In genomic region chr2:63023444-63023843, GRCh38 we compare ENCODE assay signal across 8 cellular contexts. TPM values are rescaled to one million over a fixed set of nuclear protein-coding genes. Genes with fewer than 3 reads are reported as not detected.
DNase-seq lines count a peak whose midpoint lies in the region; ATAC-seq and TF ChIP-seq lines count a peak whose summit lies in the region.

No MANE protein-coding gene starts in this region.

- no peaks in the 10 kb centered on the region for H3K4me1 Mint-ChIP-seq in activated naive CD4-positive, alpha-beta T cell treated with anti-CD3 and anti-CD28 coated beads for 36 hours (ENCODE audit: low read depth)

- no peak overlapping the region for H3K18ac ChIP-seq in mesendoderm (ENCODE audit: low read length)

- H3K27ac ChIP-seq in WERI-Rb-1, result no peak overlapping the region
- no peak overlapping the region for H3K27ac ChIP-seq in mesendoderm (ENCODE audit: low read depth, low read length)
- no peak overlapping the region for H3K27ac ChIP-seq in ascending aorta

- H2BK5ac ChIP-seq in mesendoderm (ENCODE audit: low read length), result no peak overlapping the region

- no peak overlapping the region for H3K4me3 Mint-ChIP-seq in activated naive CD4-positive, alpha-beta T cell treated with anti-CD3 and anti-CD28 coated beads for 36 hours

- intact Hi-C loops in activated naive CD4-positive, alpha-beta T cell treated with anti-CD3 and anti-CD28 coated beads for 36 hours (cut with micrococcal nuclease), result loop anchor here (1.0 kb wide), 1 partner anchor 236 kb away; no protein-coding TSS in a partner anchor
- intact Hi-C loops in ascending aorta (cut with DNase I), result no loop called here

- no peaks in the 10 kb centered on the region for H3K4me1 ChIP-seq in mesendoderm (ENCODE audit: control insufficient read depth, low read depth, low read length)
- no peaks in the 10 kb centered on the region for H3K4me1 ChIP-seq in ascending aorta

- TF ChIP-seq CTCF in WERI-Rb-1 (IDR thresholded peaks at IDR 0.05; ENCODE audit: low read depth, low read length) (peak; percentile 64), ascending aorta (IDR thresholded peaks at IDR 0.05) (peak in 1 of 3 experiments; percentile 24)

- H2AK5ac ChIP-seq in mesendoderm (ENCODE audit: low read length), result no peak overlapping the region

- no peak overlapping the region for H3K4me2 ChIP-seq in mesendoderm (ENCODE audit: low read length)

- H4K8ac ChIP-seq in mesendoderm (ENCODE audit: low read depth, low read length), result no peak overlapping the region

- no peak overlapping the region for H3K4me3 ChIP-seq in WERI-Rb-1 (ENCODE audit: low read depth, low read length)
- H3K4me3 ChIP-seq in mesendoderm (ENCODE audit: low read length), result no peak overlapping the region
- no peak overlapping the region for H3K4me3 ChIP-seq in ascending aorta

- no peak overlapping the region for H2BK120ac ChIP-seq in mesendoderm (ENCODE audit: low read depth, low read length)

- CTCF ChIA-PET in activated naive CD4-positive, alpha-beta T cell treated with anti-CD3 and anti-CD28 coated beads for 36 hours (lab: Charles Lee), result no interaction called here

- no peaks in the 10 kb centered on the region for H3K79me1 ChIP-seq in mesendoderm (ENCODE audit: low read length)

- no peak overlapping the region for H3K9ac ChIP-seq in mesendoderm (ENCODE audit: low read length)

- H3K27me3 Mint-ChIP-seq in activated naive CD4-positive, alpha-beta T cell treated with anti-CD3 and anti-CD28 coated beads for 36 hours (ENCODE audit: low read depth), result no peaks in the 10 kb centered on the region

- H3K9me3 ChIP-seq in WERI-Rb-1 (ENCODE audit: severe bottlenecking), result no peaks in the 10 kb centered on the region
- no peaks in the 10 kb centered on the region for H3K9me3 ChIP-seq in ascending aorta

- no peak overlapping the region for H3K27ac Mint-ChIP-seq in activated naive CD4-positive, alpha-beta T cell treated with anti-CD3 and anti-CD28 coated beads for 36 hours

- no peak overlapping the region for H3K56ac ChIP-seq in mesendoderm (ENCODE audit: low read length)

- WGBS in mesendoderm (ENCODE audit: extremely low coverage, insufficient coverage, low lambda C conversion rate), result no CpG with 5 or more reads among the region's 1 CpG

- ATAC-seq in GM21528 (IDR thresholded peaks at IDR 0.05; ENCODE audit: low FRiP score, unreplicated experiment), result no peak

- no peaks in the 10 kb centered on the region for H3K79me2 ChIP-seq in mesendoderm (ENCODE audit: control insufficient read depth, insufficient read depth, low read length)

- no peak overlapping the region for H2BK15ac ChIP-seq in mesendoderm (replicated peaks; ENCODE audit: low read depth)

- DNase-seq in NCI-H524 (lab: John Stamatoyannopoulos, UW) (peak; percentile 7 to 71), NCI-H524 treated with DMSO at 0.1 percent for 48 hours (lab: John Stamatoyannopoulos, UW) (no peak), KG1 (lab: John Stamatoyannopoulos, UW) (peak; percentile 8), WERI-Rb-1 (peak; percentile 46), mesendoderm (peak; percentile 82), ascending aorta (ENCODE audit: low spot score in 2 of 2) (no peak)
- no peak for DNase-seq in activated naive CD4-positive, alpha-beta T cell treated with anti-CD3 and anti-CD28 coated beads for 36 hours

- H3K27me3 ChIP-seq in WERI-Rb-1 (ENCODE audit: insufficient read depth, low read depth, severe bottlenecking) (no peaks in the 10 kb centered on the region), mesendoderm (ENCODE audit: insufficient read depth, low read length, poor library complexity) (no peaks in the 10 kb centered on the region), ascending aorta (no peaks in the 10 kb centered on the region)

- no peaks in the 10 kb centered on the region for H3K9me3 Mint-ChIP-seq in activated naive CD4-positive, alpha-beta T cell treated with anti-CD3 and anti-CD28 coated beads for 36 hours

- H3K23ac ChIP-seq in mesendoderm (ENCODE audit: low read length), result no peak overlapping the region

- H3K4ac ChIP-seq in mesendoderm (ENCODE audit: low read depth, low read length), result no peak overlapping the region

- H3K36me3 Mint-ChIP-seq in activated naive CD4-positive, alpha-beta T cell treated with anti-CD3 and anti-CD28 coated beads for 36 hours (ENCODE audit: low read depth), result peaks cover 12% of the 10 kb centered on the region

- H4K5ac ChIP-seq in mesendoderm (ENCODE audit: low read length), result no peak overlapping the region

- no peaks in the 10 kb centered on the region for H3K36me3 ChIP-seq in WERI-Rb-1
- no peaks in the 10 kb centered on the region for H3K36me3 ChIP-seq in mesendoderm (ENCODE audit: control insufficient read depth, insufficient read depth, low read length)
- H3K36me3 ChIP-seq in ascending aorta, result peaks cover 0 to 8% of the 10 kb centered on the region in 2 donors

RNA-seq across cellular contexts. Expression of gene OTX1, which starts 27.2 kb away (rescaled TPM):
- polyA plus RNA-seq in mesendoderm (2013, experiment 1 of 2), result 0.49 TPM
- 0.39 TPM for polyA plus RNA-seq in mesendoderm (2013, experiment 2 of 2)
- total RNA-seq in activated naive CD4-positive, alpha-beta T cell treated with anti-CD3 and anti-CD28 coated beads for 36 hours, result not detected
- total RNA-seq in ascending aorta, result not detected

Comparison
In these comparisons a context has a peak if more than half of its experiments do, and no peak if none do; other contexts are left out.
1. DNase-seq: peak in NCI-H524 (2 of 2), KG1 (single experiment), WERI-Rb-1 (single experiment) and mesendoderm (single experiment); none in NCI-H524 treated with DMSO at 0.1 percent for 48 hours (single experiment), activated naive CD4-positive, alpha-beta T cell treated with anti-CD3 and anti-CD28 coated beads for 36 hours (single experiment) and ascending aorta (0 of 2).